ENCODE assay signal across 10 cellular contexts in genomic region chr4:121278811-121279368, GRCh38.
A peak's percentile ranks its signal among the peaks of the same experiment; 100 is the strongest.
DNase-seq lines count a peak whose midpoint lies in the region; ATAC-seq and TF ChIP-seq lines count a peak whose summit lies in the region.
"Had no signal": no experiment of that assay in that cellular context is flagged by ENCODE, and none has a peak within 500 bp of the region (broad histone marks: within the 10 kb centered on the region; RNA-seq: fewer than 3 reads in every experiment).

No MANE protein-coding gene starts in this region.

- intact Hi-C loops in activated B cell treated with CpG ODN at 0.5 μM for 24 hours (cut with micrococcal nuclease) = no loop called here
- intact Hi-C loops in ovary (cut with DNase I) = no loop called here

- H3K36me3 ChIP-seq in ovary = no peaks in the 10 kb centered on the region

- H3K4me3 Mint-ChIP-seq in activated B cell treated with CpG ODN at 0.5 μM for 24 hours = no peak overlapping the region
- H3K4me3 Mint-ChIP-seq in progenitor cell of endocrine pancreas (ENCODE audit: low read depth) = no peak overlapping the region

- TF ChIP-seq CTCF in activated B cell treated with CpG ODN at 0.5 μM for 24 hours (IDR thresholded peaks at IDR 0.05) = no peak
- TF ChIP-seq CTCF in progenitor cell of endocrine pancreas (IDR thresholded peaks at IDR 0.05; ENCODE audit: unreplicated experiment) = no peak
- no peak for TF ChIP-seq CTCF in ovary (IDR thresholded peaks at IDR 0.05)

- H3K27me3 Mint-ChIP-seq in activated B cell treated with CpG ODN at 0.5 μM for 24 hours (peaks cover 1% of the 10 kb centered on the region), progenitor cell of endocrine pancreas (peaks cover 17% of the 10 kb centered on the region)

- no peak for TF ChIP-seq EP300 in ovary (IDR thresholded peaks at IDR 0.05)

- H3K9me3 Mint-ChIP-seq in activated B cell treated with CpG ODN at 0.5 μM for 24 hours (no peaks in the 10 kb centered on the region), progenitor cell of endocrine pancreas (ENCODE audit: low read depth) (no peaks in the 10 kb centered on the region)

- ATAC-seq in GM19035 (IDR thresholded peaks at IDR 0.05; ENCODE audit: unreplicated experiment) (peak; percentile 84), HG02852 (IDR thresholded peaks at IDR 0.05; ENCODE audit: unreplicated experiment) (peak; percentile 85), activated B cell treated with CpG ODN at 0.5 μM for 24 hours (ENCODE audit: low read depth) (peak; percentile 28)
- ATAC-seq: Panc1 had no signal

- H3K4me1 ChIP-seq in ovary (ENCODE audit: insufficient read depth) = no peaks in the 10 kb centered on the region

- CTCF ChIA-PET in activated B cell treated with CpG ODN at 0.5 μM for 24 hours (lab: Charles Lee) = no interaction called here

- 26 to 35% (median 28%) methylated on average over 4 of the region's 4 CpGs for WGBS in ovary, 3 donors

- H3K4me1 Mint-ChIP-seq in activated B cell treated with CpG ODN at 0.5 μM for 24 hours (no peaks in the 10 kb centered on the region), progenitor cell of endocrine pancreas (ENCODE audit: low read depth) (no peaks in the 10 kb centered on the region)

- H3K27ac Mint-ChIP-seq in activated B cell treated with CpG ODN at 0.5 μM for 24 hours = no peak overlapping the region
- no peak overlapping the region for H3K27ac Mint-ChIP-seq in progenitor cell of endocrine pancreas

- peak; percentile 35 for DNase-seq in GM03348 (ENCODE audit: low spot score)
- no peak for DNase-seq in activated B cell treated with CpG ODN at 0.5 μM for 24 hours
- no peak for DNase-seq in NCI-H524 (lab: John Stamatoyannopoulos, UW)
- no peak for DNase-seq in progenitor cell of endocrine pancreas (ENCODE audit: low spot score, unreplicated experiment)
- DNase-seq in ovary = no peak
- DNase-seq in occipital lobe (lab: John Stamatoyannopoulos, UW) = no peak
- DNase-seq: effector memory CD4-positive, alpha-beta T cell had no signal

- POLR2A ChIA-PET in activated B cell treated with CpG ODN at 0.5 μM for 24 hours (lab: Charles Lee) = no interaction called here

- H3K9me3 ChIP-seq in ovary = no peaks in the 10 kb centered on the region

- no peaks in the 10 kb centered on the region for H3K27me3 ChIP-seq in ovary

- no peak overlapping the region for H3K4me3 ChIP-seq in ovary

- H3K27ac ChIP-seq in ovary = no peak overlapping the region

- H3K36me3 Mint-ChIP-seq in activated B cell treated with CpG ODN at 0.5 μM for 24 hours (ENCODE audit: low read depth) = no peaks in the 10 kb centered on the region
- H3K36me3 Mint-ChIP-seq in progenitor cell of endocrine pancreas (ENCODE audit: insufficient read depth) = no peaks in the 10 kb centered on the region

- no peak for TF ChIP-seq POLR2A in ovary (IDR thresholded peaks at IDR 0.05)

Comparison
In these comparisons a context has a peak if more than half of its experiments do, and no peak if none do; other contexts are left out.
1. ATAC-seq: peak in every context shown above with its lines; median percentile 85 in HG02852; 84 in GM19035; 28 in activated B cell treated with CpG ODN at 0.5 μM for 24 hours.